Comparison of ENCODE assay signal across 22 cellular contexts in the genomic region with DNA sequence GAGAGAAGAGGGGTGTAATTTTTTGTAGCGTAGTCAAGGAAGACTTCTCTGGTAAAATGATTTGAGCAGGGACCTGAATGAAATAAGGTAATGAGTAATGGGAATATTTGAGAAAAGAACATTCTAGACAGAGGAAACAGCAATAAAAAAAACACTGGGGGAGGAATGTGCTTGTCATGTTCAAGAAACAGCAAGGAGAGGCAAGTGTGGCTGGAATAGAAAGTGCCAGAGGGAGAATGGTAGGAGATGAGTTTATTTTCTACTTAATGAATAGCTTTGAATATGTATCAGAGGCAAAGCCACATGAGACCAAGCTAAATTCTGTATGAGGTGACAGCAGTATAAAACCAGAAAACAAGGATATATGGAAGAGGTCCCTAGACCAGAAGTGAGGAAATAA.
A peak's percentile ranks its signal among the peaks of the same experiment; 100 is the strongest.
DNase-seq lines count a peak whose midpoint lies in the region; TF ChIP-seq lines count a peak whose summit lies in the region.
"Had no signal": no experiment of that assay in that cellular context is flagged by ENCODE, and none has a peak within 500 bp of the region (broad histone marks: within the 10 kb centered on the region; RNA-seq: fewer than 3 reads in every experiment).

No MANE protein-coding gene starts in this region.

- DNase-seq in Calu3 (no peak), nephron progenitor cell (no peak), GDM1 (lab: John Stamatoyannopoulos, UW) (no peak), amygdala (lab: John Stamatoyannopoulos, UW) (no peak)
- DNase-seq in stimulated activated CD8-positive, alpha-beta memory T cell treated with anti-CD3 and anti-CD28 coated beads, Interleukin-4, amount 100 ng/mL, for 48 hours = no peak
- DNase-seq: activated CD4-positive, alpha-beta T cell treated with anti-CD3 and anti-CD28 coated beads, Interleukin-2, amount 10 ng/mL, durations not matched to agents 7 days and 5 days; activated naive CD8-positive, alpha-beta T cell treated with anti-CD3 and anti-CD28 coated beads, Interleukin-2, amount 10 ng/mL, durations not matched to agents 7 days and 5 days; hypothalamus; Karpas-422; kidney; naive B cell; NCI-H1105; NCI-H2081 treated with DMSO at 0.1 percent for 48 hours; NCI-H524 treated with DMSO at 0.1 percent for 48 hours; SIG-M5; stimulated activated naive CD8-positive, alpha-beta T cell treated with anti-CD3 and anti-CD28 coated beads, Interleukin-15, Interleukin-2, amounts not matched to agents 100 U/mL and 50 U/mL, for 24 hours; T-helper 1 cell; thyroid gland had no signal

- H3K4me3 Mint-ChIP-seq in Calu3 (ENCODE audit: low read depth, unreplicated experiment) (peak overlapping the region; percentile 5), nephron progenitor cell (no peak overlapping the region)
- H3K4me3 Mint-ChIP-seq: activated CD4-positive, alpha-beta T cell treated with anti-CD3 and anti-CD28 coated beads, Interleukin-2, amount 10 ng/mL, durations not matched to agents 7 days and 5 days; activated naive CD8-positive, alpha-beta T cell treated with anti-CD3 and anti-CD28 coated beads, Interleukin-2, amount 10 ng/mL, durations not matched to agents 7 days and 5 days; activated T-helper 17 cell treated with anti-CD3 and anti-CD28 coated beads, Interleukin-2, amount 50 U/mL, for 72 hours; dendritic cell treated with granulocyte-macrophage colony-stimulating factor and Interleukin-4, amounts not matched to agents 40 ng/mL and 50 ng/mL, for 4 days; naive B cell had no signal

- CTCF ChIA-PET in Calu3 (lab: Charles Lee) = interaction anchor here (0.9 to 1.0 kb wide), 4 partner anchors 10 to 27 kb away, joined by 3 read pairs; no protein-coding TSS in a partner anchor

- H3K27me3 ChIP-seq in Loucy (ENCODE audit: insufficient read depth, low read length, poor library complexity, severe bottlenecking) = no peaks in the 10 kb centered on the region
- no peaks in the 10 kb centered on the region for H3K27me3 ChIP-seq in endocrine pancreas (ENCODE audit: control insufficient read depth, insufficient read depth, low read length)
- H3K27me3 ChIP-seq: thyroid gland had no signal

- peak overlapping the region; percentile 25 for H3K4me3 ChIP-seq in Loucy (ENCODE audit: low read length, poor library complexity, severe bottlenecking)
- peak overlapping the region; percentile 14 for H3K4me3 ChIP-seq in endocrine pancreas (ENCODE audit: control insufficient read depth, insufficient read depth, low read length)
- H3K4me3 ChIP-seq: thyroid gland had no signal

- H2AFZ ChIP-seq in Loucy (ENCODE audit: low read length) = no peak overlapping the region; the same call in 1 of the 2 replicates

- intact Hi-C loops in Calu3 (cut with micrococcal nuclease; ENCODE audit: unreplicated experiment) = no loop called here

- TF ChIP-seq CTCF in Calu3 (IDR thresholded peaks at IDR 0.05; ENCODE audit: unreplicated experiment) (no peak), Loucy (conservative IDR thresholded peaks at IDR 0.05; ENCODE audit: low read length) (no peak), nephron progenitor cell (IDR thresholded peaks at IDR 0.05) (no peak)

- BruUV-seq in Calu3 (replicated peaks; lab: Mats Ljungman, UMichigan) = no TSS peak

- H3K4me1 ChIP-seq in Loucy (ENCODE audit: insufficient read depth, low read length, poor library complexity, severe bottlenecking) (peaks cover 85% of the 10 kb centered on the region), endocrine pancreas (ENCODE audit: control insufficient read depth, insufficient read depth, low read length) (peaks cover 12% of the 10 kb centered on the region)

- H3K9ac ChIP-seq in Loucy (ENCODE audit: low read depth, low read length, poor library complexity, severe bottlenecking) (peak overlapping the region; percentile 59), endocrine pancreas (ENCODE audit: control insufficient read depth, insufficient read depth, low read length) (no peak overlapping the region)

- H3K36me3 ChIP-seq in Loucy (ENCODE audit: insufficient read depth, low read length) (no peaks in the 10 kb centered on the region), endocrine pancreas (ENCODE audit: control insufficient read depth, insufficient read depth, low read length) (no peaks in the 10 kb centered on the region)
- H3K36me3 ChIP-seq: thyroid gland had no signal

- H3K4me1 Mint-ChIP-seq in Calu3 (ENCODE audit: low read depth, unreplicated experiment) (peaks cover 62% of the 10 kb centered on the region), nephron progenitor cell (peaks cover 10% of the 10 kb centered on the region)

- H3K9me2 ChIP-seq in Loucy (replicated peaks; ENCODE audit: low read depth, low read length) = no peaks in the 10 kb centered on the region

- H3K4me2 ChIP-seq in Loucy (ENCODE audit: low read depth, low read length, poor library complexity, severe bottlenecking) = peak overlapping the region; percentile 55

- H3K27me3 Mint-ChIP-seq in Calu3 (ENCODE audit: unreplicated experiment) (no peaks in the 10 kb centered on the region), nephron progenitor cell (ENCODE audit: low read depth, poor library complexity) (no peaks in the 10 kb centered on the region)
- H3K27me3 Mint-ChIP-seq: activated CD4-positive, alpha-beta T cell treated with anti-CD3 and anti-CD28 coated beads, Interleukin-2, amount 10 ng/mL, durations not matched to agents 7 days and 5 days; activated naive CD8-positive, alpha-beta T cell treated with anti-CD3 and anti-CD28 coated beads, Interleukin-2, amount 10 ng/mL, durations not matched to agents 7 days and 5 days; activated T-helper 17 cell treated with anti-CD3 and anti-CD28 coated beads, Interleukin-2, amount 50 U/mL, for 72 hours; dendritic cell treated with granulocyte-macrophage colony-stimulating factor and Interleukin-4, amounts not matched to agents 40 ng/mL and 50 ng/mL, for 4 days; naive B cell had no signal

- H3K79me2 ChIP-seq in Loucy (ENCODE audit: insufficient read depth, low read length) = peaks cover 72% of the 10 kb centered on the region

- H3K36me3 Mint-ChIP-seq in Calu3 (ENCODE audit: insufficient read depth, unreplicated experiment) (no peaks in the 10 kb centered on the region), nephron progenitor cell (ENCODE audit: low read depth) (no peaks in the 10 kb centered on the region)
- H3K36me3 Mint-ChIP-seq: naive B cell had no signal

- H3K27ac Mint-ChIP-seq in Calu3 (ENCODE audit: unreplicated experiment) = peak overlapping the region; percentile 48
- peak overlapping the region; percentile 30 for H3K27ac Mint-ChIP-seq in nephron progenitor cell
- H3K27ac Mint-ChIP-seq: activated CD4-positive, alpha-beta T cell treated with anti-CD3 and anti-CD28 coated beads, Interleukin-2, amount 10 ng/mL, durations not matched to agents 7 days and 5 days; activated naive CD8-positive, alpha-beta T cell treated with anti-CD3 and anti-CD28 coated beads, Interleukin-2, amount 10 ng/mL, durations not matched to agents 7 days and 5 days; activated T-helper 17 cell treated with anti-CD3 and anti-CD28 coated beads, Interleukin-2, amount 50 U/mL, for 72 hours; dendritic cell treated with granulocyte-macrophage colony-stimulating factor and Interleukin-4, amounts not matched to agents 40 ng/mL and 50 ng/mL, for 4 days had no signal

- no peaks in the 10 kb centered on the region for H3K9me3 Mint-ChIP-seq in Calu3 (ENCODE audit: low read depth, unreplicated experiment)
- H3K9me3 Mint-ChIP-seq in nephron progenitor cell = no peaks in the 10 kb centered on the region
- H3K9me3 Mint-ChIP-seq: activated CD4-positive, alpha-beta T cell treated with anti-CD3 and anti-CD28 coated beads, Interleukin-2, amount 10 ng/mL, durations not matched to agents 7 days and 5 days; activated naive CD8-positive, alpha-beta T cell treated with anti-CD3 and anti-CD28 coated beads, Interleukin-2, amount 10 ng/mL, durations not matched to agents 7 days and 5 days; activated T-helper 17 cell treated with anti-CD3 and anti-CD28 coated beads, Interleukin-2, amount 50 U/mL, for 72 hours; dendritic cell treated with granulocyte-macrophage colony-stimulating factor and Interleukin-4, amounts not matched to agents 40 ng/mL and 50 ng/mL, for 4 days; naive B cell had no signal

- H3F3A ChIP-seq in Loucy (ENCODE audit: low read depth) = peaks cover 4% of the 10 kb centered on the region; the same call in 1 of the 2 replicates

- H3K9me3 ChIP-seq in Loucy (ENCODE audit: insufficient read depth, low read depth, low read length) = no peaks in the 10 kb centered on the region
- no peaks in the 10 kb centered on the region for H3K9me3 ChIP-seq in endocrine pancreas (ENCODE audit: control insufficient read depth, low read length)
- H3K9me3 ChIP-seq: thyroid gland had no signal

- no peaks in the 10 kb centered on the region for H4K20me1 ChIP-seq in Loucy (ENCODE audit: insufficient read depth, low read length, poor library complexity, severe bottlenecking)
